In the genomic region with DNA sequence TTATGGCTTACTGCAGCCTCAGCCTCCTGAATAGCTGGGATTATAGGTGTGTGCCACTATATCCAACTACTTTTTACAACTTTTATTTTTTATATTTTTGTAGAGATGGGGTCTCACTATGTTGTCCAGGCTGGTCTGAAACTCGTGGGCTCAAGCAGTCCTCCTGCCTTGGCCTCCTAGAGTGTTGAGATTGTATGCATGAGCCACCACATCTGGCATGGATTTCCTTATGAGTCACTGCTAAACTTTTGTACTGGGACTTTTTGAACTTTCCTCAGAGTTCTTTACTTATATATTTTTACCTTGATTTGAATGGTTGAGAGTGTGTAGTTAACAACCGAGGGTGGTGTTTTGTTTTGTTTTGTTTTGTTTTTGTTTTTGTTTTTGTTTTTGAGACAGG, we compare ENCODE assay signal across 18 cellular contexts. TPM values are rescaled to one million over a fixed set of nuclear protein-coding genes. Genes with fewer than 3 reads are reported as not detected.
DNase-seq lines count a peak whose midpoint lies in the region; FAIRE-seq and TF ChIP-seq lines count a peak whose summit lies in the region.
"Had no signal": no experiment of that assay in that cellular context is flagged by ENCODE, and none has a peak within 500 bp of the region (broad histone marks: within the 10 kb centered on the region; RNA-seq: fewer than 3 reads in every experiment).

No MANE protein-coding gene starts in this region.

- peaks cover 0 to 28% (median 15%) of the 10 kb centered on the region in 4 donors for H3K36me3 ChIP-seq in transverse colon

- DNase-seq in GM04504 (ENCODE audit: low read depth) (peak; percentile 47), RPMI7951 (ENCODE audit: low read depth) (peak; percentile 70), epithelial cell of prostate (ENCODE audit: low read depth, low spot score) (peak; percentile 20), renal cortical epithelial cell (ENCODE audit: low read depth) (peak; percentile 58), frontal cortex (ENCODE audit: low spot score in 2 of 2) (no peak), activated gamma-delta T cell treated with Interleukin-2 at 50 U/mL for 16 hours (no peak), transverse colon (no peak)
- no peak for DNase-seq in activated naive CD4-positive, alpha-beta T cell treated with anti-CD3 and anti-CD28 coated beads, Interleukin-2, amount 50 U/mL, for 16 hours
- DNase-seq: activated CD8-positive, alpha-beta T cell treated with anti-CD3 and anti-CD28 coated beads, Interleukin-2, amount 10 ng/mL, durations not matched to agents 7 days and 5 days; activated effector memory CD4-positive, alpha-beta T cell treated with anti-CD3 and anti-CD28 coated beads, Interleukin-2, amount 50 U/mL, for 16 hours; CD4-positive, CD25-positive, alpha-beta regulatory T cell; left colon; NCI-H2029; NCI-H526 treated with DMSO at 0.1 percent for 48 hours; pancreas had no signal

- no peak overlapping the region for H3K4me3 ChIP-seq in transverse colon
- H3K4me3 ChIP-seq: hepatocyte, pancreas had no signal

- H3K27ac ChIP-seq in epithelial cell of prostate (no peak overlapping the region), transverse colon (no peak overlapping the region)
- H3K27ac ChIP-seq: hepatocyte, pancreas had no signal

- 73 to 100% methylated on average over 2 of the region's 2 CpGs for WGBS in transverse colon (ENCODE audit: low coverage in 1 of 2), 2 donors

- FAIRE-seq in frontal cortex (lab: Jason Lieb, UNC): no peak
- FAIRE-seq: endometrium, GM12892, pancreas had no signal

- TF ChIP-seq EP300 in transverse colon (IDR thresholded peaks at IDR 0.05; ENCODE audit: low read depth): no peak

- H3K27me3 ChIP-seq in transverse colon: no peaks in the 10 kb centered on the region
- H3K27me3 ChIP-seq: hepatocyte, pancreas had no signal

- no peak for TF ChIP-seq CTCF in transverse colon (IDR thresholded peaks at IDR 0.05)

- H3K4me1 ChIP-seq in transverse colon: peaks cover 0 to 5% (median 0%) of the 10 kb centered on the region in 4 donors

- no peak for TF ChIP-seq POLR2A in transverse colon (IDR thresholded peaks at IDR 0.05)

- in situ Hi-C loops in transverse colon (cut with MboI; ENCODE audit: low pct_ligation_motif_present in 1 of 4, low pct_unique_long_range_greater_than_20kb in 1 of 4, low sequenced_read_pairs in 3 of 4): no loop called here

- intact Hi-C loops in transverse colon (cut with DNase I; ENCODE audit: low total_unique reads): no loop called here

- no peaks in the 10 kb centered on the region for H3K9me3 ChIP-seq in transverse colon
- H3K9me3 ChIP-seq: pancreas had no signal

RNA-seq across cellular contexts. Expression of gene DNAJC3, which starts 33.4 kb away (rescaled TPM):
- 30.0 and 31.1 TPM in 2 replicates for total RNA-seq in RPMI7951 (2014; rRNA removed; shearing (Covaris generic))
- 84.6 and 93.1 TPM in 2 replicates for total RNA-seq in renal cortical epithelial cell
- 31.0 TPM for total RNA-seq in frontal cortex
- 10 to 100 TPM; 22.8 to 49.7 (median 35.5) TPM for total RNA-seq in transverse colon

Comparison
In these comparisons a context has a peak if more than half of its experiments do, and no peak if none do; other contexts are left out.
1. DNase-seq: peak in GM04504 (single experiment), RPMI7951 (single experiment), epithelial cell of prostate (single experiment) and renal cortical epithelial cell (single experiment); none in activated naive CD4-positive, alpha-beta T cell treated with anti-CD3 and anti-CD28 coated beads, Interleukin-2, amount 50 U/mL, for 16 hours (single experiment), frontal cortex (0 of 2), activated gamma-delta T cell treated with Interleukin-2 at 50 U/mL for 16 hours (single experiment) and transverse colon (single experiment).